Comparison of ENCODE assay signal across 8 cellular contexts in genomic region chr6:28709478-28710349, GRCh38.
DNase-seq lines count a peak whose midpoint lies in the region; ATAC-seq lines count a peak whose summit lies in the region.

No MANE protein-coding gene starts in this region.

- ATAC-seq in stimulated activated naive CD8-positive, alpha-beta T cell treated with anti-CD3 and anti-CD28 coated beads, Interleukin-15, Interleukin-2, amounts not matched to agents 100 U/mL and 50 U/mL, for 24 hours, result no peak
- no peak for ATAC-seq in GM19397 (IDR thresholded peaks at IDR 0.05; ENCODE audit: unreplicated experiment)
- ATAC-seq in GM18909 (IDR thresholded peaks at IDR 0.05; ENCODE audit: poor library complexity, unreplicated experiment), result no peak
- no peak for ATAC-seq in GM18867 (IDR thresholded peaks at IDR 0.05; ENCODE audit: unreplicated experiment)

- peaks cover 31% of the 10 kb centered on the region for H3K9me3 Mint-ChIP-seq in stimulated activated naive CD8-positive, alpha-beta T cell treated with anti-CD3 and anti-CD28 coated beads, Interleukin-15, Interleukin-2, amounts not matched to agents 100 ng/mL and 50 ng/mL, for 24 hours
- peaks cover 31% of the 10 kb centered on the region for H3K9me3 Mint-ChIP-seq in activated T-helper 2 cell treated with anti-CD3 and anti-CD28 coated beads, Interferon-gamma antibody, Interleukin-2, Interleukin-4, amounts not matched to agents 10 μg/mL and 5 μg/mL and 100 μg/mL, durations not matched to agents 14 hours and 24 hours and 36 hours

- intact Hi-C loops in activated T-helper 2 cell treated with anti-CD3 and anti-CD28 coated beads, Interferon-gamma antibody, Interleukin-2, Interleukin-4, amounts not matched to agents 10 μg/mL and 5 μg/mL and 100 μg/mL, durations not matched to agents 14 hours and 24 hours and 36 hours (cut with micrococcal nuclease), result no loop called here

- peaks cover 8% of the 10 kb centered on the region for H3K4me1 Mint-ChIP-seq in stimulated activated naive CD8-positive, alpha-beta T cell treated with anti-CD3 and anti-CD28 coated beads, Interleukin-15, Interleukin-2, amounts not matched to agents 100 ng/mL and 50 ng/mL, for 24 hours (ENCODE audit: low read depth)
- peaks cover 11% of the 10 kb centered on the region for H3K4me1 Mint-ChIP-seq in activated T-helper 2 cell treated with anti-CD3 and anti-CD28 coated beads, Interferon-gamma antibody, Interleukin-2, Interleukin-4, amounts not matched to agents 10 μg/mL and 5 μg/mL and 100 μg/mL, durations not matched to agents 14 hours and 24 hours and 36 hours (ENCODE audit: low read depth)

- H3K27me3 Mint-ChIP-seq in stimulated activated naive CD8-positive, alpha-beta T cell treated with anti-CD3 and anti-CD28 coated beads, Interleukin-15, Interleukin-2, amounts not matched to agents 100 ng/mL and 50 ng/mL, for 24 hours, result peaks cover 71% of the 10 kb centered on the region
- H3K27me3 Mint-ChIP-seq in activated T-helper 2 cell treated with anti-CD3 and anti-CD28 coated beads, Interferon-gamma antibody, Interleukin-2, Interleukin-4, amounts not matched to agents 10 μg/mL and 5 μg/mL and 100 μg/mL, durations not matched to agents 14 hours and 24 hours and 36 hours (ENCODE audit: low read depth), result peaks cover 35% of the 10 kb centered on the region

- peak overlapping the region; percentile 64 for H3K4me3 Mint-ChIP-seq in stimulated activated naive CD8-positive, alpha-beta T cell treated with anti-CD3 and anti-CD28 coated beads, Interleukin-15, Interleukin-2, amounts not matched to agents 100 ng/mL and 50 ng/mL, for 24 hours
- peak overlapping the region; percentile 74 for H3K4me3 Mint-ChIP-seq in activated T-helper 2 cell treated with anti-CD3 and anti-CD28 coated beads, Interferon-gamma antibody, Interleukin-2, Interleukin-4, amounts not matched to agents 10 μg/mL and 5 μg/mL and 100 μg/mL, durations not matched to agents 14 hours and 24 hours and 36 hours (ENCODE audit: low read depth)

- no peak overlapping the region for H3K27ac Mint-ChIP-seq in stimulated activated naive CD8-positive, alpha-beta T cell treated with anti-CD3 and anti-CD28 coated beads, Interleukin-15, Interleukin-2, amounts not matched to agents 100 ng/mL and 50 ng/mL, for 24 hours
- no peak overlapping the region for H3K27ac Mint-ChIP-seq in activated T-helper 2 cell treated with anti-CD3 and anti-CD28 coated beads, Interferon-gamma antibody, Interleukin-2, Interleukin-4, amounts not matched to agents 10 μg/mL and 5 μg/mL and 100 μg/mL, durations not matched to agents 14 hours and 24 hours and 36 hours

- DNase-seq in stimulated activated naive CD8-positive, alpha-beta T cell treated with anti-CD3 and anti-CD28 coated beads, Interleukin-15, Interleukin-2, amounts not matched to agents 100 U/mL and 50 U/mL, for 24 hours, result no peak
- DNase-seq in activated T-helper 2 cell treated with anti-CD3 and anti-CD28 coated beads, Interferon-gamma antibody, Interleukin-2, Interleukin-4, amounts not matched to agents 10 μg/mL and 5 μg/mL and 100 μg/mL, durations not matched to agents 14 hours and 24 hours and 36 hours (ENCODE audit: low spot score), result no peak
- DNase-seq in iPS-NIHi11 (ENCODE audit: low spot score), result peak; percentile 14
- no peak for DNase-seq in activated CD4-positive, CD25-positive, alpha-beta regulatory T cell treated with anti-CD3 and anti-CD28 coated beads, Interleukin-2, amount 50 U/mL, for 72 hours

- H3K36me3 Mint-ChIP-seq in stimulated activated naive CD8-positive, alpha-beta T cell treated with anti-CD3 and anti-CD28 coated beads, Interleukin-15, Interleukin-2, amounts not matched to agents 100 ng/mL and 50 ng/mL, for 24 hours (ENCODE audit: low read depth), result peaks cover 25% of the 10 kb centered on the region
- no peaks in the 10 kb centered on the region for H3K36me3 Mint-ChIP-seq in activated T-helper 2 cell treated with anti-CD3 and anti-CD28 coated beads, Interferon-gamma antibody, Interleukin-2, Interleukin-4, amounts not matched to agents 10 μg/mL and 5 μg/mL and 100 μg/mL, durations not matched to agents 14 hours and 24 hours and 36 hours (ENCODE audit: low read depth)
